ENCODE assay signal across 1 cellular context in the genomic region with DNA sequence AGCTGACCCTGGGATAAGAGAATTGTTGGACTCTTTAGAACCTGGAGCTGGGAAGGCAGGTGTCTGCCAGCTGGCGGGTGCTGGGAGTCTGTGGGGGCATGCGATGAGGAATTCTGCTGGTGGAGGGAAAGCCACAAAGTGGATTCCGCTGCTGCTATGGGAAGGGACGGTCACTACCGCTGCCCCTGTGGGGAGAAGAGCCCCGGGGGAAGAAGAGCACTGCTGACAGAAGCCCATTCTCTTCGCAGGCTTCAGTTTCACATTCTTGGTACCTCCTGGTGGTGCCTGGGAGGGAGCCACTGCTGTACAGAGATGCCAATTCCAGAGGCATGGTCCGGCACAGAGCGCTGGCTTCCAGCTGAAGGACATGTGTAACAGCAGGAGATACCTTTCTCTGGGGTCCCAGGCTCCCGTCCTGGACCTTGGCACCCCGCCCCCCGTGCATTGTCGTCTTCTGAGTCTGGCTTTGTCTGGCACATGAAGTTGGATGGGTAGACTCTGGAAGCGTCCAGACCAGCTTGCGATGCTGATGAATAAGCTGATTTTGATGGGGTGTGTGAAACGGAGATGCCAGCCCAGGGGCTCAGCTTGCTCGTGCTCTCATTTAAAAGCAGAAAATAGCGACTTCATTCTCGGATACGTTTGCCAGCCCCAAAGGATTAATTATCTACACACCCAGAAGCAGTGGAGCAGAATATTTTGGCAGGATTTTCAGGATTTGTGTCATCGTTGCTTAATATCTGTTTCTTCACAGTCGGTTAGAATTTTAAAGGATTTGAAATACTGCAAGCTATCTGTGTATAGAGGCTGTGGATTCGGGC.
TF ChIP-seq lines count a peak whose summit lies in the region.

No MANE protein-coding gene starts in this region.

TF ChIP-seq in WTC11, 78 proteins besides CTCF, POLR2A, EP300 and RAD21 (continued from another document):
- TF ChIP-seq CDX4 (CRISPR knock-in tag; IDR thresholded peaks at IDR 0.05; ENCODE audit: borderline replicate concordance) (no peak), ZSCAN18 (CRISPR knock-in tag; IDR thresholded peaks at IDR 0.05) (no peak), NFYB (CRISPR knock-in tag; conservative IDR thresholded peaks at IDR 0.05; ENCODE audit: low read depth) (no peak)
- TF ChIP-seq, protein P1, sequence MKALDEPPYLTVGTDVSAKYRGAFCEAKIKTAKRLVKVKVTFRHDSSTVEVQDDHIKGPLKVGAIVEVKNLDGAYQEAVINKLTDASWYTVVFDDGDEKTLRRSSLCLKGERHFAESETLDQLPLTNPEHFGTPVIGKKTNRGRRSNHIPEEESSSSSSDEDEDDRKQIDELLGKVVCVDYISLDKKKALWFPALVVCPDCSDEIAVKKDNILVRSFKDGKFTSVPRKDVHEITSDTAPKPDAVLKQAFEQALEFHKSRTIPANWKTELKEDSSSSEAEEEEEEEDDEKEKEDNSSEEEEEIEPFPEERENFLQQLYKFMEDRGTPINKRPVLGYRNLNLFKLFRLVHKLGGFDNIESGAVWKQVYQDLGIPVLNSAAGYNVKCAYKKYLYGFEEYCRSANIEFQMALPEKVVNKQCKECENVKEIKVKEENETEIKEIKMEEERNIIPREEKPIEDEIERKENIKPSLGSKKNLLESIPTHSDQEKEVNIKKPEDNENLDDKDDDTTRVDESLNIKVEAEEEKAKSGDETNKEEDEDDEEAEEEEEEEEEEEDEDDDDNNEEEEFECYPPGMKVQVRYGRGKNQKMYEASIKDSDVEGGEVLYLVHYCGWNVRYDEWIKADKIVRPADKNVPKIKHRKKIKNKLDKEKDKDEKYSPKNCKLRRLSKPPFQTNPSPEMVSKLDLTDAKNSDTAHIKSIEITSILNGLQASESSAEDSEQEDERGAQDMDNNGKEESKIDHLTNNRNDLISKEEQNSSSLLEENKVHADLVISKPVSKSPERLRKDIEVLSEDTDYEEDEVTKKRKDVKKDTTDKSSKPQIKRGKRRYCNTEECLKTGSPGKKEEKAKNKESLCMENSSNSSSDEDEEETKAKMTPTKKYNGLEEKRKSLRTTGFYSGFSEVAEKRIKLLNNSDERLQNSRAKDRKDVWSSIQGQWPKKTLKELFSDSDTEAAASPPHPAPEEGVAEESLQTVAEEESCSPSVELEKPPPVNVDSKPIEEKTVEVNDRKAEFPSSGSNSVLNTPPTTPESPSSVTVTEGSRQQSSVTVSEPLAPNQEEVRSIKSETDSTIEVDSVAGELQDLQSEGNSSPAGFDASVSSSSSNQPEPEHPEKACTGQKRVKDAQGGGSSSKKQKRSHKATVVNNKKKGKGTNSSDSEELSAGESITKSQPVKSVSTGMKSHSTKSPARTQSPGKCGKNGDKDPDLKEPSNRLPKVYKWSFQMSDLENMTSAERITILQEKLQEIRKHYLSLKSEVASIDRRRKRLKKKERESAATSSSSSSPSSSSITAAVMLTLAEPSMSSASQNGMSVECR (CRISPR knock-in tag; IDR thresholded peaks at IDR 0.05; ENCODE audit: borderline replicate concordance): no peak
- TF ChIP-seq, protein P2, sequence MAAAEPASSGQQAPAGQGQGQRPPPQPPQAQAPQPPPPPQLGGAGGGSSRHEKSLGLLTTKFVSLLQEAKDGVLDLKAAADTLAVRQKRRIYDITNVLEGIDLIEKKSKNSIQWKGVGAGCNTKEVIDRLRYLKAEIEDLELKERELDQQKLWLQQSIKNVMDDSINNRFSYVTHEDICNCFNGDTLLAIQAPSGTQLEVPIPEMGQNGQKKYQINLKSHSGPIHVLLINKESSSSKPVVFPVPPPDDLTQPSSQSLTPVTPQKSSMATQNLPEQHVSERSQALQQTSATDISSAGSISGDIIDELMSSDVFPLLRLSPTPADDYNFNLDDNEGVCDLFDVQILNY (CRISPR knock-in tag; IDR thresholded peaks at IDR 0.05): no peak
